ENCODE assay signal across 8 cellular contexts in genomic region chr7:28062197-28062988, GRCh38.
A peak's percentile ranks its signal among the peaks of the same experiment; 100 is the strongest.
DNase-seq lines count a peak whose midpoint lies in the region; ATAC-seq and FAIRE-seq lines count a peak whose summit lies in the region.

No MANE protein-coding gene starts in this region.

- no peaks in the 10 kb centered on the region for H3K9me3 ChIP-seq in small intestine (ENCODE audit: control insufficient read depth, low read depth)

- no peaks in the 10 kb centered on the region for H3K36me3 ChIP-seq in small intestine (ENCODE audit: control insufficient read depth in 2 of 2, insufficient read depth in 2 of 2, low read length in 2 of 2)

- H3K27me3 ChIP-seq in small intestine (ENCODE audit: control insufficient read depth in 2 of 2, insufficient read depth in 2 of 2, low read length in 2 of 2): no peaks in the 10 kb centered on the region

- H3K27ac ChIP-seq in small intestine (ENCODE audit: low read depth in 1 of 2, low read length in 1 of 2): no peak overlapping the region

- 58 to 67% (median 59%) methylated on average over 12 of the region's 12 CpGs for WGBS in small intestine, 3 donors

- peaks cover 11% of the 10 kb centered on the region for H3K27me3 Mint-ChIP-seq in activated naive CD8-positive, alpha-beta T cell treated with anti-CD3 and anti-CD28 coated beads, Interleukin-2, amount 10 ng/mL, durations not matched to agents 7 days and 5 days

- FAIRE-seq in small intestine (lab: Jason Lieb, UNC): no peak

- H3K4me1 ChIP-seq in small intestine (ENCODE audit: control insufficient read depth in 2 of 2, insufficient read depth in 1 of 2, low read depth in 1 of 2, low read length in 1 of 2): no peaks in the 10 kb centered on the region

- H3K9me3 Mint-ChIP-seq in activated naive CD8-positive, alpha-beta T cell treated with anti-CD3 and anti-CD28 coated beads, Interleukin-2, amount 10 ng/mL, durations not matched to agents 7 days and 5 days: no peaks in the 10 kb centered on the region

- H3K4me3 ChIP-seq in small intestine (ENCODE audit: low read depth in 1 of 2, low read length in 2 of 2): no peak overlapping the region

- POLR2A ChIA-PET in activated naive CD8-positive, alpha-beta T cell treated with anti-CD3 and anti-CD28 coated beads, Interleukin-2, amount 10 ng/mL, durations not matched to agents 7 days and 5 days (lab: Charles Lee): no interaction called here

- H3K4me3 Mint-ChIP-seq in activated naive CD8-positive, alpha-beta T cell treated with anti-CD3 and anti-CD28 coated beads, Interleukin-2, amount 10 ng/mL, durations not matched to agents 7 days and 5 days: no peak overlapping the region

- no peak overlapping the region for H3K27ac Mint-ChIP-seq in activated naive CD8-positive, alpha-beta T cell treated with anti-CD3 and anti-CD28 coated beads, Interleukin-2, amount 10 ng/mL, durations not matched to agents 7 days and 5 days

- DNase-seq in CD1c-positive myeloid dendritic cell (ENCODE audit: extremely low spot score) (peak; percentile 62), MV-4-11 (lab: John Stamatoyannopoulos, UW) (peak; percentile 65), SIG-M5 treated with dmso at 0.1 percent for 504 hours (lab: John Stamatoyannopoulos, UW; ENCODE audit: unreplicated experiment) (peak; percentile 84), hippocampal formation (lab: John Stamatoyannopoulos, UW) (peak; percentile 43 to 44), small intestine (peak; percentile 39), amniotic stem cell (lab: John Stamatoyannopoulos, UW) (no peak)
- peak; percentile 56 for DNase-seq in activated naive CD8-positive, alpha-beta T cell treated with anti-CD3 and anti-CD28 coated beads, Interleukin-2, amount 10 ng/mL, durations not matched to agents 7 days and 5 days

- H3K4me1 Mint-ChIP-seq in activated naive CD8-positive, alpha-beta T cell treated with anti-CD3 and anti-CD28 coated beads, Interleukin-2, amount 10 ng/mL, durations not matched to agents 7 days and 5 days: no peaks in the 10 kb centered on the region

- no peaks in the 10 kb centered on the region for H3K36me3 Mint-ChIP-seq in activated naive CD8-positive, alpha-beta T cell treated with anti-CD3 and anti-CD28 coated beads, Interleukin-2, amount 10 ng/mL, durations not matched to agents 7 days and 5 days

- peak; percentile 84 for ATAC-seq in GM21390 (IDR thresholded peaks at IDR 0.05; ENCODE audit: unreplicated experiment)
- ATAC-seq in activated naive CD8-positive, alpha-beta T cell treated with anti-CD3 and anti-CD28 coated beads, Interleukin-2, amount 10 ng/mL, durations not matched to agents 7 days and 5 days (ENCODE audit: low read depth): no peak
